In genomic region chr5:120446896-120447295, GRCh38 we compare ENCODE assay signal across 24 cellular contexts. TPM values are rescaled to one million over a fixed set of nuclear protein-coding genes. Genes with fewer than 3 reads are reported as not detected.
A peak's percentile ranks its signal among the peaks of the same experiment; 100 is the strongest.
DNase-seq lines count a peak whose midpoint lies in the region; ATAC-seq and TF ChIP-seq lines count a peak whose summit lies in the region.
"Had no signal": no experiment of that assay in that cellular context is flagged by ENCODE, and none has a peak within 500 bp of the region (broad histone marks: within the 10 kb centered on the region; RNA-seq: fewer than 3 reads in every experiment).

No MANE protein-coding gene starts in this region.

- TF ChIP-seq CTCF in SK-N-SH (IDR thresholded peaks at IDR 0.05) (no peak), fibroblast of lung (conservative IDR thresholded peaks at IDR 0.05 in 1 of 2, IDR thresholded peaks at IDR 0.05 in 1 of 2; ENCODE audit: low read depth in 1 of 2, low read length in 2 of 2) (no peak), thoracic aorta (IDR thresholded peaks at IDR 0.05) (no peak), GM13977 (IDR thresholded peaks at IDR 0.05; ENCODE audit: extremely low read depth, insufficient read depth, missing control alignments) (no peak), Caco-2 (IDR thresholded peaks at IDR 0.05; ENCODE audit: insufficient read depth in 1 of 2, low read depth in 1 of 2, low read length in 1 of 2, severe bottlenecking in 1 of 2, unreplicated experiment in 1 of 2) (no peak)

- POLR2A ChIA-PET in SK-N-SH (lab: Yijun Ruan, JAX), result no interaction called here
- POLR2A ChIA-PET in Caco-2 (lab: Charles Lee), result no interaction called here

- no peak for TF ChIP-seq EP300 in SK-N-SH (IDR thresholded peaks at IDR 0.05; ENCODE audit: borderline replicate concordance in 1 of 2, low read depth in 1 of 2, low read length in 1 of 2)

- H3K4me1 Mint-ChIP-seq in Caco-2 (ENCODE audit: low read depth, unreplicated experiment), result no peaks in the 10 kb centered on the region
- H3K4me1 Mint-ChIP-seq: activated CD4-positive, alpha-beta T cell treated with anti-CD3 and anti-CD28 coated beads for 36 hours; CD8-positive, alpha-beta memory T cell; memory B cell; naive thymus-derived CD4-positive, alpha-beta T cell had no signal

- H2AFZ ChIP-seq in SK-N-SH (ENCODE audit: low read depth), result no peak overlapping the region
- no peak overlapping the region for H2AFZ ChIP-seq in fibroblast of lung (ENCODE audit: low read length)

- H3K27me3 ChIP-seq in SK-N-SH (ENCODE audit: insufficient read depth), result no peaks in the 10 kb centered on the region
- H3K27me3 ChIP-seq in fibroblast of lung (ENCODE audit: control insufficient read depth, insufficient read depth, low read length), result no peaks in the 10 kb centered on the region
- no peaks in the 10 kb centered on the region for H3K27me3 ChIP-seq in thoracic aorta (replicated peaks; ENCODE audit: insufficient read depth)
- no peaks in the 10 kb centered on the region for H3K27me3 ChIP-seq in Caco-2 (replicated peaks; ENCODE audit: control insufficient read depth, insufficient read depth, low read length)
- H3K27me3 ChIP-seq: SJCRH30 had no signal

- H3K4me2 ChIP-seq in SK-N-SH (peak overlapping the region; percentile 42; the same call in 1 of the 2 replicates), fibroblast of lung (ENCODE audit: extremely low read depth, insufficient read depth, low read length) (peak overlapping the region; percentile 13)
- H3K4me2 ChIP-seq: KMS-11 had no signal

- H3K9me2 ChIP-seq in SK-N-SH, result no peaks in the 10 kb centered on the region

- no peaks in the 10 kb centered on the region for H3K9me3 Mint-ChIP-seq in Caco-2 (ENCODE audit: unreplicated experiment)
- H3K9me3 Mint-ChIP-seq: memory B cell had no signal

- peaks cover 22% of the 10 kb centered on the region for H3F3A ChIP-seq in SK-N-SH (replicated peaks; ENCODE audit: insufficient read depth)

- TF ChIP-seq RAD21 in SK-N-SH (IDR thresholded peaks at IDR 0.05; ENCODE audit: low read length), result no peak

- H3K27ac ChIP-seq in SK-N-SH (ENCODE audit: low read depth in 2 of 2, low read length in 1 of 2), result peak overlapping the region; percentile 71 to 77; a peak in 3 of 4 replicates
- peak overlapping the region; percentile 1 for H3K27ac ChIP-seq in fibroblast of lung (ENCODE audit: insufficient read depth, low read length)
- peak overlapping the region; percentile 50 to 72 for H3K27ac ChIP-seq in thoracic aorta
- H3K27ac ChIP-seq: KMS-11, SJCRH30 had no signal

- intact Hi-C loops in Caco-2 (cut with micrococcal nuclease; ENCODE audit: unreplicated experiment), result no loop called here

- H3K36me3 ChIP-seq in SK-N-SH (replicated peaks in 1 of 2; ENCODE audit: control insufficient read depth in 1 of 2, insufficient read depth in 2 of 2, low read length in 1 of 2) (no peaks in the 10 kb centered on the region), fibroblast of lung (ENCODE audit: control insufficient read depth, insufficient read depth, low read length) (no peaks in the 10 kb centered on the region), thoracic aorta (no peaks in the 10 kb centered on the region), Caco-2 (ENCODE audit: control insufficient read depth, insufficient read depth, low read length) (no peaks in the 10 kb centered on the region)
- H3K36me3 ChIP-seq: SJCRH30 had no signal

- CTCF ChIA-PET in SK-N-SH (lab: Yijun Ruan, JAX) (interaction anchor here (0.6 to 1.3 kb wide), 2 partner anchors 189 to 1330 kb away, joined by 3 to 4 read pairs; no protein-coding TSS in a partner anchor), Caco-2 (lab: Charles Lee) (no interaction called here)

- H3K4me3 Mint-ChIP-seq in Caco-2 (ENCODE audit: unreplicated experiment), result no peak overlapping the region
- H3K4me3 Mint-ChIP-seq: activated CD4-positive, alpha-beta T cell treated with anti-CD3 and anti-CD28 coated beads for 36 hours; CD8-positive, alpha-beta memory T cell; memory B cell; naive thymus-derived CD4-positive, alpha-beta T cell had no signal

- H3K27me3 Mint-ChIP-seq in Caco-2 (ENCODE audit: insufficient read depth, unreplicated experiment), result peaks cover 2% of the 10 kb centered on the region
- H3K27me3 Mint-ChIP-seq: activated CD4-positive, alpha-beta T cell treated with anti-CD3 and anti-CD28 coated beads for 36 hours; CD8-positive, alpha-beta memory T cell; naive thymus-derived CD4-positive, alpha-beta T cell had no signal

- DNase-seq in EH (ENCODE audit: low read depth), result peak; percentile 91
- no peak for DNase-seq in SK-N-SH
- peak in 1 of 2 donors; percentile 31 for DNase-seq in fibroblast of lung (ENCODE audit: low read depth in 2 of 2)
- DNase-seq in thoracic aorta (ENCODE audit: low spot score), result no peak
- no peak for DNase-seq in GM13977 (ENCODE audit: low spot score)
- DNase-seq in Caco-2, result no peak
- no peak for DNase-seq in HUDEP-2 (lab: John Stamatoyannopoulos, UW; ENCODE audit: unreplicated experiment in 76 of 76)
- DNase-seq: activated CD4-positive, alpha-beta T cell treated with anti-CD3 and anti-CD28 coated beads for 36 hours; activated gamma-delta T cell treated with Interleukin-2 at 50 U/mL for 16 hours; CD8-positive, alpha-beta memory T cell; dermis blood vessel endothelial cell; DMS79; left cardiac atrium; naive thymus-derived CD4-positive, alpha-beta T cell; NCI-H1694 treated with DMSO at 0.1 percent for 48 hours; NCI-H2171; NCI-H524 treated with DMSO at 0.1 percent for 48 hours; occipital lobe; SJCRH30; stimulated activated naive CD4-positive, alpha-beta T cell treated with Interleukin-2 at 50 U/mL for 16 hours had no signal

- in situ Hi-C loops in GM13977 (cut with MboI; ENCODE audit: low pct_unique_long_range_greater_than_20kb, low sequenced_read_pairs, unreplicated experiment), result no loop called here

- no peak for ATAC-seq in thoracic aorta (ENCODE audit: insufficient number of reproducible peaks, low FRiP score, low read depth)
- ATAC-seq: activated CD4-positive, alpha-beta T cell treated with anti-CD3 and anti-CD28 coated beads for 36 hours; naive thymus-derived CD4-positive, alpha-beta T cell; Panc1 had no signal

- H3K4me1 ChIP-seq in SK-N-SH (ENCODE audit: control insufficient read depth in 1 of 2, insufficient read depth in 2 of 2, low read depth in 1 of 2, low read length in 1 of 2), result peaks cover 2 to 10% of the 10 kb centered on the region in 2 experiments; a peak in 3 of 4 replicates
- peaks cover 7% of the 10 kb centered on the region for H3K4me1 ChIP-seq in fibroblast of lung (ENCODE audit: control insufficient read depth, extremely low read depth, insufficient read depth, low read length)
- H3K4me1 ChIP-seq in thoracic aorta (ENCODE audit: control insufficient read depth in 1 of 2, low read depth in 2 of 2), result peaks cover 14 to 27% of the 10 kb centered on the region in 2 donors
- H3K4me1 ChIP-seq in Caco-2, result no peaks in the 10 kb centered on the region
- H3K4me1 ChIP-seq: SJCRH30 had no signal

- no peaks in the 10 kb centered on the region for H3K36me3 Mint-ChIP-seq in Caco-2 (ENCODE audit: insufficient read depth, unreplicated experiment)
- H3K36me3 Mint-ChIP-seq: CD8-positive, alpha-beta memory T cell; memory B cell; naive thymus-derived CD4-positive, alpha-beta T cell had no signal

- H3K79me2 ChIP-seq in SK-N-SH (ENCODE audit: insufficient read depth) (no peaks in the 10 kb centered on the region), fibroblast of lung (ENCODE audit: control insufficient read depth, insufficient read depth, low read length) (no peaks in the 10 kb centered on the region)

- no TSS peak for BruUV-seq in Caco-2 (replicated peaks; lab: Mats Ljungman, UMichigan)

- H3K9me3 ChIP-seq in SK-N-SH, result no peaks in the 10 kb centered on the region
- H3K9me3 ChIP-seq in fibroblast of lung (ENCODE audit: control insufficient read depth, insufficient read depth, low read depth, low read length), result no peaks in the 10 kb centered on the region
- H3K9me3 ChIP-seq in thoracic aorta, result no peaks in the 10 kb centered on the region
- H3K9me3 ChIP-seq in Caco-2, result no peaks in the 10 kb centered on the region
- H3K9me3 ChIP-seq: SJCRH30 had no signal

- H3K27ac Mint-ChIP-seq in Caco-2 (ENCODE audit: unreplicated experiment), result no peak overlapping the region
- H3K27ac Mint-ChIP-seq: activated CD4-positive, alpha-beta T cell treated with anti-CD3 and anti-CD28 coated beads for 36 hours; CD8-positive, alpha-beta memory T cell; memory B cell; naive thymus-derived CD4-positive, alpha-beta T cell had no signal

- no peaks in the 10 kb centered on the region for H4K20me1 ChIP-seq in SK-N-SH (ENCODE audit: insufficient read depth)
- no peaks in the 10 kb centered on the region for H4K20me1 ChIP-seq in fibroblast of lung (ENCODE audit: control insufficient read depth, extremely low read depth, insufficient read depth, low read length)

- H3K9ac ChIP-seq in SK-N-SH (no peak overlapping the region), fibroblast of lung (ENCODE audit: insufficient read depth, low read length) (no peak overlapping the region)
- H3K9ac ChIP-seq: KMS-11 had no signal

- 58% methylated on average over 2 of the region's 2 CpGs for WGBS in SK-N-SH (ENCODE audit: low lambda C conversion rate)

- no peak overlapping the region for H3K4me3 ChIP-seq in SK-N-SH (ENCODE audit: low read depth in 2 of 2, low read length in 1 of 2)
- H3K4me3 ChIP-seq in fibroblast of lung (replicated peaks in 1 of 4; ENCODE audit: control extremely low read depth in 1 of 4, insufficient read depth in 1 of 4, low read depth in 3 of 4, low read length in 4 of 4), result no peak overlapping the region
- peak overlapping the region; percentile 7 for H3K4me3 ChIP-seq in thoracic aorta
- H3K4me3 ChIP-seq in Caco-2 (ENCODE audit: low read depth, low read length), result no peak overlapping the region
- H3K4me3 ChIP-seq: SJCRH30 had no signal

TF ChIP-seq in SK-N-SH, 30 proteins besides CTCF, POLR2A, EP300 and RAD21 (continues in another document):
- no peak for TF ChIP-seq SIN3A (IDR thresholded peaks at IDR 0.05; ENCODE audit: borderline replicate concordance, low read depth, low read length)
- no peak for TF ChIP-seq USF1 (IDR thresholded peaks at IDR 0.05; ENCODE audit: borderline replicate concordance, low read depth)
- TF ChIP-seq YY1 (IDR thresholded peaks at IDR 0.05; ENCODE audit: low read depth), result no peak
- TF ChIP-seq TAF1 (IDR thresholded peaks at IDR 0.05; ENCODE audit: borderline replicate concordance, low read depth, low read length), result no peak
- no peak for TF ChIP-seq RFX5 (IDR thresholded peaks at IDR 0.05; ENCODE audit: low read length)

RNA-seq across cellular contexts. Expression of gene PRR16, which starts 17.2 kb away (rescaled TPM):
- polyA plus RNA-seq in SK-N-SH (2012; rRNA removed) (26.7 and 35.9 TPM in 2 replicates), fibroblast of lung (41.8 and 44.6 TPM in 2 replicates)
- polyA plus RNA-seq in SK-N-SH (2012; cell fraction: cytosol; rRNA removed), result 30.4 and 31.0 TPM in 2 replicates
- polyA plus RNA-seq in SK-N-SH (2012; cell fraction: nucleus; rRNA removed), result 15.0 and 22.8 TPM in 2 replicates
- total RNA-seq in fibroblast of lung (3.1 and 7.3 TPM in 2 replicates), thoracic aorta (10 to 100 TPM; 19.8 to 25.5 TPM), Caco-2 (2022) (not detected in 2 replicates)
- 19.8 and 20.1 TPM in 2 replicates for polyA plus RNA-seq in fibroblast of lung (2012)
- polyA minus RNA-seq in fibroblast of lung (ENCODE audit: low replicate concordance), result 10.4 and 14.1 TPM in 2 replicates
- total RNA-seq: activated CD4-positive, alpha-beta T cell treated with anti-CD3 and anti-CD28 coated beads for 36 hours; CD8-positive, alpha-beta memory T cell; dermis blood vessel endothelial cell; naive thymus-derived CD4-positive, alpha-beta T cell; T-helper 1 cell treated with Interleukin-12 subunit alpha and Interleukin-12 subunit beta and Interleukin-4 antibody, amounts not matched to agents 30 ng/mL and 1 ng/mL, for 36 hours had no signal
- polyA plus RNA-seq: CD8-positive, alpha-beta memory T cell; naive thymus-derived CD4-positive, alpha-beta T cell had no signal

Comparison
In these comparisons a context has a peak if more than half of its experiments do, and no peak if none do; other contexts are left out.
1. H3K27ac ChIP-seq: peak in every context shown above with its lines; median percentile 74 in SK-N-SH; 61 in thoracic aorta; 1 in fibroblast of lung.